6 cellular contexts compared by ENCODE assay signal in genomic region chr16:3458852-3459361, GRCh38. TPM values are rescaled to one million over a fixed set of nuclear protein-coding genes. Genes with fewer than 3 reads are reported as not detected.
DNase-seq lines count a peak whose midpoint lies in the region; ATAC-seq and TF ChIP-seq lines count a peak whose summit lies in the region.

No MANE protein-coding gene starts in this region.

- no peaks in the 10 kb centered on the region for H3K27me3 ChIP-seq in left lung

- DNase-seq in HCEC 1CT: peak; percentile 14
- DNase-seq in left lung: no peak
- no peak for DNase-seq in NCI-H187 (lab: John Stamatoyannopoulos, UW)
- no peak for DNase-seq in sciatic nerve (ENCODE audit: low spot score)
- no peak for DNase-seq in posterior vena cava (ENCODE audit: low spot score)

- no peaks in the 10 kb centered on the region for H3K36me3 ChIP-seq in left lung

- intact Hi-C loops in left lung (cut with DNase I): no loop called here
- intact Hi-C loops in sciatic nerve (cut with DNase I): no loop called here
- intact Hi-C loops in posterior vena cava (cut with DNase I): loop anchor here in 1 of 2 donors (10.0 kb wide), 1 partner anchor 54 kb away; the partner anchor contains the start of genes ZNF174 and ZSCAN32

- H3K9me3 ChIP-seq in left lung: no peaks in the 10 kb centered on the region

- peak overlapping the region; percentile 88 for H3K4me3 ChIP-seq in WI38 (ENCODE audit: low read depth, low read length)
- H3K4me3 ChIP-seq in left lung: peak overlapping the region; percentile 87

- H3K27ac ChIP-seq in left lung: peak overlapping the region; percentile 95 to 96

- ATAC-seq in left lung: peak; percentile 58
- no peak for ATAC-seq in sciatic nerve

- H3K4me1 ChIP-seq in left lung: peaks cover 30 to 62% of the 10 kb centered on the region in 2 donors

- TF ChIP-seq CTCF in WI38 (IDR thresholded peaks at IDR 0.05; ENCODE audit: low read depth, low read length): no peak
- no peak for TF ChIP-seq CTCF in left lung (IDR thresholded peaks at IDR 0.05)

RNA-seq across cellular contexts. Expression of gene NAA60, which starts 15.4 kb away (rescaled TPM):
- total RNA-seq in left lung (10 to 100 TPM; 47.8 to 49.4 TPM), sciatic nerve (41.3 TPM), posterior vena cava (10 to 100 TPM; 28.3 to 33.6 TPM)

RNA-seq across cellular contexts. Expression of gene ZNF597, which starts 15.6 kb away (rescaled TPM):
- total RNA-seq in left lung (1 to 10 TPM; 3.2 to 4.1 TPM), sciatic nerve (3.2 TPM), posterior vena cava (1 to 10 TPM; 2.5 TPM)

RNA-seq across cellular contexts. Expression of gene C16orf90, which starts 36.4 kb away (rescaled TPM):
- total RNA-seq in left lung (not detected), sciatic nerve (not detected), posterior vena cava (not detected)

RNA-seq across cellular contexts. Expression of gene CLUAP1, which starts 41.9 kb away (rescaled TPM):
- total RNA-seq in left lung (10 to 100 TPM; 21.6 to 27.3 TPM), sciatic nerve (32.7 TPM), posterior vena cava (10 to 100 TPM; 20.9 to 25.8 TPM)

RNA-seq across cellular contexts. Expression of gene ZNF174, which starts 57.9 kb away (rescaled TPM):
- 1 to 10 TPM; 8.1 to 9.2 TPM for total RNA-seq in left lung
- 10.8 TPM for total RNA-seq in sciatic nerve
- total RNA-seq in posterior vena cava: 1 to 10 TPM; 7.1 to 8.2 TPM
